9 cellular contexts compared by ENCODE assay signal in the genomic region with DNA sequence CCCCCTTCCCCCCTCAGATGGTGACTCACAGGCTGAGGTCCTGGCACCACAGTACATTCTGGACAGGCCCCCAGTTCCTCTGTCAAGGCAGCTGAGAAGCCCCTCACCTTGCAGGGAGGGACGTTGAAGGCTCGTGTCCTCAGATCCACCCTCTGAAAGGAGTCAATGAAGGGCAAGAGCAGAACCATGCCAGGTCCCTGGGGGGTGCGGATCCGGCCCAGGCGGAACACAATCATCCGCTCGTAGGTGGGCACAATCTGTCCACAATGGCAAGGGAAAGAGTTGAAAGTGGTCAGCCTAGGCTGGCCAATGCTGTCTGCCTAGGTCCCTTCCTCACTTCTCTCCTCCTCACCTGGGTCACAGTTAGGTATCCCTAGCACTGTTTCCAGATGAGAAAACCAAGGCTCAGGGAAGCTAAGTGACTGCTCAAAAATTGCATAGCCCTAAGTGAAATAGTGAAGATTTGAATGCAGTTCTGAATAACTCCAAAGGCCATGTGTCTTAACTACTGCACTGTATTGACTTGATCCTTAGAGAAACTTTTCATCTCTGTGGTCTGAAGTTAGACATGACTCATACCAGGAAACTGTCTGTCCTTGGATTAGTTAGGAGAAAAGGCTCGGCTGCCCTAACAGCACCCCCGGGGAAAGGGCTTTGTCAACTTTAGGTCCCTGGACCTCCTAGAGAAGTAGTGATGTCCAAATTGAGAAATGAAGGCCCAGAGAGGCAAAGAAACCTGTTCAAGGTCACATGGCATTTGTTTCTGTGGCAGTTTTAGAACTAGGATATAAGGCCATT. TPM values are rescaled to one million over a fixed set of nuclear protein-coding genes. Genes with fewer than 3 reads are reported as not detected.
DNase-seq lines count a peak whose midpoint lies in the region; ATAC-seq and TF ChIP-seq lines count a peak whose summit lies in the region.
"Had no signal": no experiment of that assay in that cellular context is flagged by ENCODE, and none has a peak within 500 bp of the region (broad histone marks: within the 10 kb centered on the region; RNA-seq: fewer than 3 reads in every experiment).

No MANE protein-coding gene starts in this region.

- H3K4me1 Mint-ChIP-seq in HFFc6 (ENCODE audit: low read depth), result peaks cover 81% of the 10 kb centered on the region

- H3K4me3 ChIP-seq in adrenal gland (no peak overlapping the region), subcutaneous abdominal adipose tissue (ENCODE audit: low read depth in 1 of 5, low read length in 5 of 5) (no peak overlapping the region)
- H3K4me3 ChIP-seq: right lobe of liver had no signal

- no peaks in the 10 kb centered on the region; the same call in 1 of the 2 replicates for H3K27me3 Mint-ChIP-seq in HFFc6 (ENCODE audit: insufficient read depth)

- H3K36me3 ChIP-seq in adrenal gland (replicated peaks in 1 of 2) (no peaks in the 10 kb centered on the region), subcutaneous abdominal adipose tissue (ENCODE audit: control insufficient read depth in 5 of 5, insufficient read depth in 5 of 5, low read length in 5 of 5) (peaks cover 0 to 16% (median 9%) of the 10 kb centered on the region in 5 donors)

- no peaks in the 10 kb centered on the region for H3K9me3 Mint-ChIP-seq in HFFc6

- no peaks in the 10 kb centered on the region for H3K27me3 ChIP-seq in adrenal gland
- no peaks in the 10 kb centered on the region for H3K27me3 ChIP-seq in subcutaneous abdominal adipose tissue (ENCODE audit: control insufficient read depth in 5 of 5, insufficient read depth in 4 of 5, low read length in 5 of 5)
- H3K27me3 ChIP-seq: right lobe of liver had no signal

- H3K4me3 Mint-ChIP-seq in HFFc6, result peak overlapping the region; percentile 47

- peaks cover 6% of the 10 kb centered on the region; the same call in 1 of the 2 replicates for H3K36me3 Mint-ChIP-seq in HFFc6 (ENCODE audit: low read depth)

- TF ChIP-seq CTCF in HFFc6 (IDR thresholded peaks at IDR 0.05) (no peak), adrenal gland (IDR thresholded peaks at IDR 0.05) (no peak)

- peak overlapping the region in 1 of 5 donors; percentile 51 for H3K9ac ChIP-seq in subcutaneous abdominal adipose tissue (ENCODE audit: low read length in 5 of 5)

- no peak for TF ChIP-seq POLR2A in adrenal gland (IDR thresholded peaks at IDR 0.05)

- H3K9me3 ChIP-seq in adrenal gland (replicated peaks in 1 of 3), result no peaks in the 10 kb centered on the region
- no peaks in the 10 kb centered on the region for H3K9me3 ChIP-seq in subcutaneous abdominal adipose tissue (ENCODE audit: control insufficient read depth in 5 of 5, low read length in 5 of 5)
- H3K9me3 ChIP-seq: right lobe of liver had no signal

- WGBS in adrenal gland, 4 donors, result 66 to 71% (median 70%) methylated on average over 9 of the region's 9 CpGs

- peak overlapping the region; percentile 86 for H3K27ac Mint-ChIP-seq in HFFc6

- peaks cover 41 to 81% of the 10 kb centered on the region in 2 donors for H3K4me1 ChIP-seq in adrenal gland (replicated peaks in 1 of 2)
- H3K4me1 ChIP-seq in subcutaneous abdominal adipose tissue (ENCODE audit: control insufficient read depth in 5 of 5, insufficient read depth in 5 of 5, low read length in 5 of 5), result peaks cover 33 to 98% (median 89%) of the 10 kb centered on the region in 5 donors

- intact Hi-C loops in adrenal gland (cut with DNase I), result no loop called here

- H3K27ac ChIP-seq in adrenal gland, result peak overlapping the region in 3 of 5 donors; percentile 45 to 91 (median 82)
- H3K27ac ChIP-seq in subcutaneous abdominal adipose tissue (ENCODE audit: low read depth, low read length), result peak overlapping the region; percentile 97

- ATAC-seq in GM18502 (IDR thresholded peaks at IDR 0.05; ENCODE audit: poor library complexity, unreplicated experiment) (no peak), HG02852 (IDR thresholded peaks at IDR 0.05; ENCODE audit: unreplicated experiment) (no peak), HG02588 (IDR thresholded peaks at IDR 0.05; ENCODE audit: unreplicated experiment) (no peak)
- ATAC-seq: right lobe of liver had no signal

- DNase-seq in HFFc6 (peak; percentile 86), adrenal gland (peak in 3 of 7 donors; percentile 37 to 54 (median 39)), hepatic stellate cell (ENCODE audit: low spot score) (peak; percentile 89)
- DNase-seq in activated CD8-positive, alpha-beta memory T cell treated with anti-CD3 and anti-CD28 coated beads for 24 hours, result no peak

RNA-seq across cellular contexts. Expression of gene STOML1, which starts 2.9 kb away (rescaled TPM):
- total RNA-seq in HFFc6 (2021; fragmentation: NEBNext Ultra II Directional; extraction: Animal tissue kit (Norgen Biotek cat#: 25700)), result 10 to 100 TPM; 21.4 to 30.6 (median 24.7) TPM
- 10 to 100 TPM; 21.7 to 92.2 (median 32.4) TPM for total RNA-seq in adrenal gland
- 10 to 100 TPM in 2 of 3 donors, 1 to 10 TPM in 1; 8.6 to 27.5 (median 23.9) TPM for polyA plus RNA-seq in adrenal gland

RNA-seq across cellular contexts. Expression of gene PML, which starts 5.3 kb away (rescaled TPM):
- total RNA-seq in HFFc6 (2021; fragmentation: NEBNext Ultra II Directional; extraction: Animal tissue kit (Norgen Biotek cat#: 25700)), result 10 to 100 TPM; 45.2 to 51.8 (median 47.5) TPM
- 100 to 1,000 TPM in 1 of 8 donors, 10 to 100 TPM in 7; 27.3 to 103 (median 67.4) TPM for total RNA-seq in adrenal gland
- polyA plus RNA-seq in adrenal gland, result 10 to 100 TPM; 10.5 to 44.1 (median 37.0) TPM
